In the genomic region with DNA sequence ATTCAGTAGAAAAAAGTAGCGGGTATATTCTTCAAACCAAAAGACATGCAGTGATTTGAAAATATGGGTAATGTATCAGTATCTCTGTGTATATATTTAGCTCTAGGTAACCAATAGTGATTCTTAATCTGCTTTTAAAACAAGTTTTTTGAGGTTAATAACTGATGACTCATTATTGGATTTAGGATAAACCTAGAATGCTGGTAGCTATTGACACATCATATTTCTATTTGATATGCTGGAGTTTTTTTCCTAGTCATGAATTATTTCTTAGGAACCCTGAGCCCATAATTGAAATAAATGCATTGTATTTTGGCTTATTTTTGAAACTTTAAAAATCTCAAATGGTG, we compare ENCODE assay signal across 1 cellular context.
TF ChIP-seq lines count a peak whose summit lies in the region.

No MANE protein-coding gene starts in this region.

TF ChIP-seq in endothelial cell of umbilical vein, 7 proteins besides CTCF, POLR2A, EP300 and RAD21:
- TF ChIP-seq POLR2AphosphoS5 (IDR thresholded peaks at IDR 0.05; ENCODE audit: insufficient read depth, low read depth, low read length), result no peak
- peak; percentile 31 for TF ChIP-seq FOS (IDR thresholded peaks at IDR 0.05; ENCODE audit: borderline replicate concordance, insufficient read depth, low read length)
- peak; percentile 62 for TF ChIP-seq JUN (IDR thresholded peaks at IDR 0.05; ENCODE audit: borderline replicate concordance, insufficient read depth, insufficient read length, low read depth)
